Comparison of ENCODE assay signal across 10 cellular contexts in genomic region chr6:73371984-73372383, GRCh38. TPM values are rescaled to one million over a fixed set of nuclear protein-coding genes. Genes with fewer than 3 reads are reported as not detected.
"Had no signal": no experiment of that assay in that cellular context is flagged by ENCODE, and none has a peak within 500 bp of the region (broad histone marks: within the 10 kb centered on the region; RNA-seq: fewer than 3 reads in every experiment).

No MANE protein-coding gene starts in this region.

- H3K9ac ChIP-seq: KMS-11 had no signal

- H3K36me3 Mint-ChIP-seq: IgD-negative memory B cell had no signal

- H3K4me3 Mint-ChIP-seq: IgD-negative memory B cell had no signal

- H3K27ac Mint-ChIP-seq: IgD-negative memory B cell had no signal

- H3K4me2 ChIP-seq: KMS-11 had no signal

- H3K4me3 ChIP-seq: K562 had no signal

- H3K27me3 Mint-ChIP-seq: IgD-negative memory B cell had no signal

- DNase-seq: IMR-90, KBM-7, KG1 had no signal

- ATAC-seq: HepG2, K562 had no signal

- H3K27ac ChIP-seq: HL-60, KMS-11 had no signal

RNA-seq across cellular contexts. Expression of gene OOEP, which starts 2.3 kb away (rescaled TPM):
- total RNA-seq: HepG2, HT-29, HT1080, IMR-90, K562 had no signal
- polyA plus RNA-seq: HepG2, IMR-90, K562 had no signal

RNA-seq across cellular contexts. Expression of gene KHDC3L, which starts 9.5 kb away (rescaled TPM):
- total RNA-seq: HepG2, HT-29, HT1080, IMR-90, K562 had no signal
- polyA plus RNA-seq: HepG2, IgD-negative memory B cell, IMR-90, K562 had no signal

RNA-seq across cellular contexts. Expression of gene DPPA5, which starts 17.9 kb away (rescaled TPM):
- total RNA-seq: HepG2, HT-29, HT1080, IMR-90, K562 had no signal
- polyA plus RNA-seq: HepG2, IgD-negative memory B cell, IMR-90, K562 had no signal

RNA-seq across cellular contexts. Expression of gene DDX43, which starts 22.6 kb away (rescaled TPM):
- total RNA-seq: HepG2, HT-29, HT1080, IMR-90 had no signal
- polyA plus RNA-seq: HepG2 had no signal
